In genomic region chr2:37786153-37786809, GRCh38 we compare ENCODE assay signal across 20 cellular contexts.
A peak's percentile ranks its signal among the peaks of the same experiment; 100 is the strongest.
DNase-seq lines count a peak whose midpoint lies in the region; ATAC-seq, FAIRE-seq and TF ChIP-seq lines count a peak whose summit lies in the region.
"Had no signal": no experiment of that assay in that cellular context is flagged by ENCODE, and none has a peak within 500 bp of the region (broad histone marks: within the 10 kb centered on the region; RNA-seq: fewer than 3 reads in every experiment).

No MANE protein-coding gene starts in this region.

- peaks cover 2% of the 10 kb centered on the region for H3K36me3 ChIP-seq in skeletal muscle satellite cell (ENCODE audit: insufficient read depth, low read length)
- H3K36me3 ChIP-seq: cardiac muscle cell had no signal

- DNase-seq in DMS 273 (lab: John Stamatoyannopoulos, UW; ENCODE audit: unreplicated experiment) (peak; percentile 44), DMS 273 treated with DMSO at 0.1 percent for 48 hours (lab: John Stamatoyannopoulos, UW) (no peak), SHP77 (lab: John Stamatoyannopoulos, UW) (peak; percentile 11 to 46), left colon (no peak), CD1c-positive myeloid dendritic cell (ENCODE audit: extremely low spot score) (no peak), D721Med (ENCODE audit: insufficient read length, low spot score) (no peak)
- DNase-seq in T-helper 2 cell treated with Interferon-gamma antibody and Interleukin-4, amounts not matched to agents 5 μg/mL and 100 μg/mL, for 36 hours (ENCODE audit: low spot score), result no peak
- DNase-seq: activated naive CD4-positive, alpha-beta T cell treated with Interleukin-2 at 50 U/mL for 16 hours; activated T-cell treated with anti-CD3 and anti-CD28 coated beads, Interleukin-2, amount 50 U/mL, for 24 hours; AML-193; glutamatergic neuron; SIG-M5; stimulated activated CD4-positive, alpha-beta T cell treated with anti-CD3 and anti-CD28 coated beads, Interleukin-4, amount 100 ng/mL, for 1 hour; stimulated activated naive CD4-positive, alpha-beta T cell treated with Interleukin-2 at 50 U/mL for 16 hours; T-helper 1 cell had no signal

- H3K4me1 Mint-ChIP-seq in T-helper 2 cell treated with Interferon-gamma antibody and Interleukin-4, amounts not matched to agents 5 μg/mL and 100 μg/mL, for 36 hours (ENCODE audit: low read depth), result no peaks in the 10 kb centered on the region
- H3K4me1 Mint-ChIP-seq: neural crest cell had no signal

- no peaks in the 10 kb centered on the region for H3K36me3 Mint-ChIP-seq in T-helper 2 cell treated with Interferon-gamma antibody and Interleukin-4, amounts not matched to agents 5 μg/mL and 100 μg/mL, for 36 hours (ENCODE audit: low read depth)

- H3K27ac Mint-ChIP-seq in T-helper 2 cell treated with Interferon-gamma antibody and Interleukin-4, amounts not matched to agents 5 μg/mL and 100 μg/mL, for 36 hours, result no peak overlapping the region
- H3K27ac Mint-ChIP-seq: activated T-cell treated with anti-CD3 and anti-CD28 coated beads, Interleukin-2, amount 50 U/mL, for 24 hours had no signal

- peak overlapping the region; percentile 25 for H3K9ac ChIP-seq in skeletal muscle satellite cell (ENCODE audit: low read depth, low read length)

- no peak for FAIRE-seq in D721Med (lab: Jason Lieb, UNC)
- FAIRE-seq: H54, small intestine had no signal

- H3K4me3 Mint-ChIP-seq in T-helper 2 cell treated with Interferon-gamma antibody and Interleukin-4, amounts not matched to agents 5 μg/mL and 100 μg/mL, for 36 hours, result no peak overlapping the region
- H3K4me3 Mint-ChIP-seq: activated T-cell treated with anti-CD3 and anti-CD28 coated beads, Interleukin-2, amount 50 U/mL, for 24 hours; neural crest cell had no signal

- H3K9me3 Mint-ChIP-seq in T-helper 2 cell treated with Interferon-gamma antibody and Interleukin-4, amounts not matched to agents 5 μg/mL and 100 μg/mL, for 36 hours, result peaks cover 29% of the 10 kb centered on the region

- H3K4me3 ChIP-seq in skeletal muscle satellite cell (ENCODE audit: low read length), result no peak overlapping the region
- H3K4me3 ChIP-seq: cardiac muscle cell had no signal

- H3K4me2 ChIP-seq in skeletal muscle satellite cell (ENCODE audit: low read length), result peak overlapping the region; percentile 9

- intact Hi-C loops in left colon (cut with DNase I, micrococcal nuclease), result no loop called here

- H3K27me3 ChIP-seq in skeletal muscle satellite cell (ENCODE audit: control insufficient read depth, insufficient read depth, low read length), result no peaks in the 10 kb centered on the region
- H3K27me3 ChIP-seq: cardiac muscle cell had no signal

- peaks cover 4% of the 10 kb centered on the region for H3K27me3 Mint-ChIP-seq in T-helper 2 cell treated with Interferon-gamma antibody and Interleukin-4, amounts not matched to agents 5 μg/mL and 100 μg/mL, for 36 hours (ENCODE audit: low read depth)
- H3K27me3 Mint-ChIP-seq: activated T-cell treated with anti-CD3 and anti-CD28 coated beads, Interleukin-2, amount 50 U/mL, for 24 hours had no signal

- ATAC-seq in left colon, result peak; percentile 83

- H3K9me3 ChIP-seq in skeletal muscle satellite cell (replicated peaks; ENCODE audit: low read length), result no peaks in the 10 kb centered on the region

- H3K4me1 ChIP-seq in skeletal muscle satellite cell (ENCODE audit: control insufficient read depth, insufficient read depth, low read length), result peaks cover 72% of the 10 kb centered on the region

- no peak for TF ChIP-seq CTCF in D721Med (IDR thresholded peaks at IDR 0.05; ENCODE audit: insufficient read depth, missing control alignments)

Comparison
In these comparisons a context has a peak if more than half of its experiments do, and no peak if none do; other contexts are left out.
1. DNase-seq: peak in DMS 273 (single experiment) and SHP77 (2 of 2); none in DMS 273 treated with DMSO at 0.1 percent for 48 hours (single experiment), left colon (0 of 2), CD1c-positive myeloid dendritic cell (single experiment), D721Med (single experiment) and T-helper 2 cell treated with Interferon-gamma antibody and Interleukin-4, amounts not matched to agents 5 μg/mL and 100 μg/mL, for 36 hours (single experiment).